Comparison of ENCODE assay signal across 9 cellular contexts in genomic region chr2:164826293-164827243, GRCh38. TPM values are rescaled to one million over a fixed set of nuclear protein-coding genes. Genes with fewer than 3 reads are reported as not detected.
DNase-seq lines count a peak whose midpoint lies in the region; ATAC-seq, FAIRE-seq and TF ChIP-seq lines count a peak whose summit lies in the region.
"Had no signal": no experiment of that assay in that cellular context is flagged by ENCODE, and none has a peak within 500 bp of the region (broad histone marks: within the 10 kb centered on the region; RNA-seq: fewer than 3 reads in every experiment).

No MANE protein-coding gene starts in this region.

- ATAC-seq in RWPE2 (ENCODE audit: low read depth) (peak; percentile 88), GM21737 (IDR thresholded peaks at IDR 0.05; ENCODE audit: unreplicated experiment) (no peak), GM19467 (IDR thresholded peaks at IDR 0.05; ENCODE audit: unreplicated experiment) (no peak)
- ATAC-seq: K562 had no signal

- H3K9me3 ChIP-seq in RWPE2 (ENCODE audit: severe bottlenecking), result no peaks in the 10 kb centered on the region
- H3K9me3 ChIP-seq in small intestine (ENCODE audit: control insufficient read depth, low read depth), result no peaks in the 10 kb centered on the region

- WGBS in small intestine, 3 donors, result 28 to 50% (median 30%) methylated on average over 8 of the region's 8 CpGs

- H3K4me3 ChIP-seq in RWPE2 (ENCODE audit: severe bottlenecking), result no peak overlapping the region
- no peak overlapping the region for H3K4me3 ChIP-seq in fibroblast of villous mesenchyme (ENCODE audit: low read depth, low read length)
- no peak overlapping the region for H3K4me3 ChIP-seq in small intestine (ENCODE audit: low read depth in 1 of 2, low read length in 2 of 2)
- H3K4me3 ChIP-seq: K562 had no signal

- no peaks in the 10 kb centered on the region for H3K27me3 ChIP-seq in RWPE2 (ENCODE audit: insufficient read depth, poor library complexity, severe bottlenecking)
- no peaks in the 10 kb centered on the region for H3K27me3 ChIP-seq in small intestine (ENCODE audit: control insufficient read depth in 2 of 2, insufficient read depth in 2 of 2, low read length in 2 of 2)

- in situ Hi-C loops in GM13976 (cut with MboI; ENCODE audit: low sequenced_read_pairs, unreplicated experiment), result no loop called here

- TF ChIP-seq POLR2A in H54 (IDR thresholded peaks at IDR 0.05; ENCODE audit: low read depth, low read length), result no peak

- no peak for TF ChIP-seq CTCF in RWPE2 (IDR thresholded peaks at IDR 0.05; ENCODE audit: poor library complexity, severe bottlenecking)
- no peak for TF ChIP-seq CTCF in fibroblast of villous mesenchyme (IDR thresholded peaks at IDR 0.05; ENCODE audit: insufficient read depth, low read depth, low read length)
- TF ChIP-seq CTCF in GM13976 (IDR thresholded peaks at IDR 0.05; ENCODE audit: borderline replicate concordance, control extremely low read depth, extremely low read depth, insufficient read depth, missing control alignments), result no peak

- peak; percentile 77 for FAIRE-seq in H54 (lab: Jason Lieb, UNC)
- peak; percentile 19 for FAIRE-seq in small intestine (lab: Jason Lieb, UNC)
- FAIRE-seq: K562 had no signal

- H3K36me3 ChIP-seq in RWPE2 (ENCODE audit: low read depth), result peaks cover 7% of the 10 kb centered on the region; the same call in 1 of the 2 replicates
- peaks cover 0 to 2% of the 10 kb centered on the region in 2 donors for H3K36me3 ChIP-seq in small intestine (ENCODE audit: control insufficient read depth in 2 of 2, insufficient read depth in 2 of 2, low read length in 2 of 2)

- H3K27ac ChIP-seq in RWPE2 (ENCODE audit: poor library complexity, severe bottlenecking), result peak overlapping the region; percentile 46
- peak overlapping the region; percentile 60 to 69 for H3K27ac ChIP-seq in small intestine (ENCODE audit: low read depth in 1 of 2, low read length in 1 of 2)

- H3K4me1 ChIP-seq in RWPE2 (ENCODE audit: insufficient read depth, poor library complexity, severe bottlenecking) (peaks cover 31% of the 10 kb centered on the region), small intestine (ENCODE audit: control insufficient read depth in 2 of 2, insufficient read depth in 1 of 2, low read depth in 1 of 2, low read length in 1 of 2) (no peaks in the 10 kb centered on the region)

- DNase-seq in H54 (ENCODE audit: insufficient read length, low spot score) (no peak), RWPE2 (ENCODE audit: low spot score) (no peak), fibroblast of villous mesenchyme (ENCODE audit: low read depth) (peak; percentile 61), small intestine (peak; percentile 87), GM13976 (ENCODE audit: low spot score) (no peak), SKM-1 (lab: John Stamatoyannopoulos, UW; ENCODE audit: unreplicated experiment) (no peak)

RNA-seq across cellular contexts. Expression of gene COBLL1, which starts 15.1 kb away (rescaled TPM):
- 13.4 and 15.5 TPM in 2 replicates for total RNA-seq in fibroblast of villous mesenchyme
- polyA plus RNA-seq in small intestine, result 10 to 100 TPM in 1 of 3 donors, 1 to 10 TPM in 2; 5.4 to 10.1 (median 5.6) TPM

Comparison
In these comparisons a context has a peak if more than half of its experiments do, and no peak if none do; other contexts are left out.
1. DNase-seq: peak in fibroblast of villous mesenchyme (single experiment) and small intestine (single experiment); none in H54 (single experiment), RWPE2 (single experiment), GM13976 (single experiment) and SKM-1 (single experiment).